Comparison of ENCODE assay signal across 1 cellular context in genomic region chr12:65930114-65930828, GRCh38.
TF ChIP-seq lines count a peak whose summit lies in the region.

No MANE protein-coding gene starts in this region.

TF ChIP-seq in HepG2, 621 proteins besides CTCF, POLR2A, EP300 and RAD21 (continued from another document and continues in another):
- TF ChIP-seq SNAPC4 (CRISPR knock-in tag; IDR thresholded peaks at IDR 0.05) (no peak), ATRX (CRISPR knock-in tag; IDR thresholded peaks at IDR 0.05; ENCODE audit: borderline replicate concordance) (no peak), SALL1 (CRISPR knock-in tag; IDR thresholded peaks at IDR 0.05) (peak; percentile 97), MED1 (CRISPR knock-in tag; IDR thresholded peaks at IDR 0.05) (peak; percentile 98), ZNF749 (CRISPR knock-in tag; IDR thresholded peaks at IDR 0.05; ENCODE audit: borderline replicate concordance) (no peak), GATA4 (IDR thresholded peaks at IDR 0.05; ENCODE audit: borderline replicate concordance, low read depth) (peak; percentile 89; the same call in 1 of the 2 replicates), ZNF878 (CRISPR knock-in tag; IDR thresholded peaks at IDR 0.05) (peak; percentile 84), SNRNP70 (IDR thresholded peaks at IDR 0.05; ENCODE audit: low read depth, low read length) (no peak), GATAD1 (CRISPR knock-in tag; IDR thresholded peaks at IDR 0.05) (peak; percentile 45; the same call in 1 of the 2 replicates), MTA3 (CRISPR knock-in tag; IDR thresholded peaks at IDR 0.05) (no peak), SMYD3 (CRISPR knock-in tag; IDR thresholded peaks at IDR 0.05) (0 out of 2 replicates have a peak, but pooled peaks have one; percentile 49), NR2C2 (CRISPR knock-in tag; IDR thresholded peaks at IDR 0.05; ENCODE audit: borderline replicate concordance) (peak; percentile 88), ETV5 (CRISPR knock-in tag; IDR thresholded peaks at IDR 0.05; ENCODE audit: borderline replicate concordance) (peak; percentile 93), ZSCAN5A (CRISPR knock-in tag; IDR thresholded peaks at IDR 0.05; ENCODE audit: borderline replicate concordance) (peak; percentile 72; the same call in 1 of the 2 replicates), PHF21A (CRISPR knock-in tag; IDR thresholded peaks at IDR 0.05) (peak; percentile 93), JUND (CRISPR knock-in tag; IDR thresholded peaks at IDR 0.05) (no peak), DPF2 (CRISPR knock-in tag; IDR thresholded peaks at IDR 0.05; ENCODE audit: borderline replicate concordance, low read depth) (peak; percentile 96), CREM (IDR thresholded peaks at IDR 0.05) (peak; percentile 94), CREM (CRISPR knock-in tag; IDR thresholded peaks at IDR 0.05) (no peak), THAP11 (CRISPR knock-in tag; IDR thresholded peaks at IDR 0.05) (peak; percentile 68), SNAI1 (CRISPR knock-in tag; IDR thresholded peaks at IDR 0.05; ENCODE audit: borderline replicate concordance) (no peak), ETV6 (CRISPR knock-in tag; conservative IDR thresholded peaks at IDR 0.05) (0 out of 2 replicates have a peak, but pooled peaks have one; percentile 45), ELF3 (CRISPR knock-in tag; IDR thresholded peaks at IDR 0.05) (peak; percentile 96), ZMYM2 (CRISPR knock-in tag; IDR thresholded peaks at IDR 0.05) (peak; percentile 85), TAF1 (CRISPR knock-in tag; IDR thresholded peaks at IDR 0.05) (no peak), JDP2 (CRISPR knock-in tag; IDR thresholded peaks at IDR 0.05; ENCODE audit: borderline replicate concordance) (no peak), KDM2A (CRISPR knock-in tag; IDR thresholded peaks at IDR 0.05; ENCODE audit: borderline replicate concordance, low read depth) (peak; percentile 46; the same call in 1 of the 2 replicates), THRA (CRISPR knock-in tag; IDR thresholded peaks at IDR 0.05; ENCODE audit: borderline replicate concordance) (peak; percentile 84; the same call in 1 of the 2 replicates), ATAD3A (CRISPR knock-in tag; IDR thresholded peaks at IDR 0.05) (no peak), HOXA5 (CRISPR knock-in tag; IDR thresholded peaks at IDR 0.05) (peak; percentile 97; the same call in 1 of the 2 replicates), MATR3 (CRISPR knock-in tag; IDR thresholded peaks at IDR 0.05) (no peak), MIER3 (CRISPR knock-in tag; IDR thresholded peaks at IDR 0.05; ENCODE audit: borderline replicate concordance) (peak; percentile 77; the same call in 1 of the 2 replicates), HNRNPLL (IDR thresholded peaks at IDR 0.05; ENCODE audit: low read depth, low read length, poor library complexity, severe bottlenecking) (no peak), GTF3A (CRISPR knock-in tag; conservative IDR thresholded peaks at IDR 0.05) (no peak), ZNF10 (CRISPR knock-in tag; IDR thresholded peaks at IDR 0.05; ENCODE audit: borderline replicate concordance, low read depth) (no peak), KDM3A (CRISPR knock-in tag; IDR thresholded peaks at IDR 0.05; ENCODE audit: low read depth) (peak; percentile 84), ARID5B (CRISPR knock-in tag; IDR thresholded peaks at IDR 0.05) (peak; percentile 99), ZNF547 (CRISPR knock-in tag; IDR thresholded peaks at IDR 0.05) (0 out of 2 replicates have a peak, but pooled peaks have one; percentile 16)
- TF ChIP-seq, protein P1, sequence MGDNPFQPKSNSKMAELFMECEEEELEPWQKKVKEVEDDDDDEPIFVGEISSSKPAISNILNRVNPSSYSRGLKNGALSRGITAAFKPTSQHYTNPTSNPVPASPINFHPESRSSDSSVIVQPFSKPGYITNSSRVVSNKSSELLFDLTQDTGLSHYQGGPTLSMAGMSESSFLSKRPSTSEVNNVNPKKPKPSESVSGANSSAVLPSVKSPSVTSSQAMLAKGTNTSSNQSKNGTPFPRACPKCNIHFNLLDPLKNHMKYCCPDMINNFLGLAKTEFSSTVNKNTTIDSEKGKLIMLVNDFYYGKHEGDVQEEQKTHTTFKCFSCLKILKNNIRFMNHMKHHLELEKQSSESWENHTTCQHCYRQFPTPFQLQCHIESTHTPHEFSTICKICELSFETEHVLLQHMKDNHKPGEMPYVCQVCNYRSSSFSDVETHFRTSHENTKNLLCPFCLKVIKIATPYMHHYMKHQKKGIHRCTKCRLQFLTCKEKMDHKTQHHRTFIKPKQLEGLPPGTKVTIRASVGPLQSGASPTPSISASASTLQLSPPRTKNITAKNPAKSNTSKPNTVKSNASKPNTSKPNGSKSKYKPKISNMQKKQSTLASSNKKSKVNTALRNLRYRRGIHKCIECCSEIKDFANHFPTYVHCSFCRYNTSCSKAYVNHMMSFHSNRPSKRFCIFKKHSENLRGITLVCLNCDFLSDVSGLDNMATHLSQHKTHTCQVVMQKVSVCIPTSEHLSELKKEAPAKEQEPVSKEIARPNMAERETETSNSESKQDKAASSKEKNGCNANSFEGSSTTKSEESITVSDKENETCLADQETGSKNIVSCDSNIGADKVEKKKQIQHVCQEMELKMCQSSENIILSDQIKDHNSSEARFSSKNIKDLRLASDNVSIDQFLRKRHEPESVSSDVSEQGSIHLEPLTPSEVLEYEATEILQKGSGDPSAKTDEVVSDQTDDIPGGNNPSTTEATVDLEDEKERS (CRISPR knock-in tag; IDR thresholded peaks at IDR 0.05) = no peak
- TF ChIP-seq, protein P2, sequence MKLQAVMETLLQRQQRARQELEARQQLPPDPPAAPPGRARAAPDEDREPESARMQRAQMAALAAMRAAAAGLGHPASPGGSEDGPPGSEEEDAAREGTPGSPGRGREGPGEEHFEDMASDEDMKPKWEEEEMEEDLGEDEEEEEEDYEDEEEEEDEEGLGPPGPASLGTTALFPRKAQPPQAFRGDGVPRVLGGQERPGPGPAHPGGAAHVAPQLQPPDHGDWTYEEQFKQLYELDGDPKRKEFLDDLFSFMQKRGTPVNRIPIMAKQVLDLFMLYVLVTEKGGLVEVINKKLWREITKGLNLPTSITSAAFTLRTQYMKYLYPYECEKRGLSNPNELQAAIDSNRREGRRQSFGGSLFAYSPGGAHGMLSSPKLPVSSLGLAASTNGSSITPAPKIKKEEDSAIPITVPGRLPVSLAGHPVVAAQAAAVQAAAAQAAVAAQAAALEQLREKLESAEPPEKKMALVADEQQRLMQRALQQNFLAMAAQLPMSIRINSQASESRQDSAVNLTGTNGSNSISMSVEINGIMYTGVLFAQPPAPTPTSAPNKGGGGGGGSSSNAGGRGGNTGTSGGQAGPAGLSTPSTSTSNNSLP (IDR thresholded peaks at IDR 0.05; ENCODE audit: low read depth, low read length) = peak; percentile 68; the same call in 1 of the 2 replicates
- TF ChIP-seq, protein P3, sequence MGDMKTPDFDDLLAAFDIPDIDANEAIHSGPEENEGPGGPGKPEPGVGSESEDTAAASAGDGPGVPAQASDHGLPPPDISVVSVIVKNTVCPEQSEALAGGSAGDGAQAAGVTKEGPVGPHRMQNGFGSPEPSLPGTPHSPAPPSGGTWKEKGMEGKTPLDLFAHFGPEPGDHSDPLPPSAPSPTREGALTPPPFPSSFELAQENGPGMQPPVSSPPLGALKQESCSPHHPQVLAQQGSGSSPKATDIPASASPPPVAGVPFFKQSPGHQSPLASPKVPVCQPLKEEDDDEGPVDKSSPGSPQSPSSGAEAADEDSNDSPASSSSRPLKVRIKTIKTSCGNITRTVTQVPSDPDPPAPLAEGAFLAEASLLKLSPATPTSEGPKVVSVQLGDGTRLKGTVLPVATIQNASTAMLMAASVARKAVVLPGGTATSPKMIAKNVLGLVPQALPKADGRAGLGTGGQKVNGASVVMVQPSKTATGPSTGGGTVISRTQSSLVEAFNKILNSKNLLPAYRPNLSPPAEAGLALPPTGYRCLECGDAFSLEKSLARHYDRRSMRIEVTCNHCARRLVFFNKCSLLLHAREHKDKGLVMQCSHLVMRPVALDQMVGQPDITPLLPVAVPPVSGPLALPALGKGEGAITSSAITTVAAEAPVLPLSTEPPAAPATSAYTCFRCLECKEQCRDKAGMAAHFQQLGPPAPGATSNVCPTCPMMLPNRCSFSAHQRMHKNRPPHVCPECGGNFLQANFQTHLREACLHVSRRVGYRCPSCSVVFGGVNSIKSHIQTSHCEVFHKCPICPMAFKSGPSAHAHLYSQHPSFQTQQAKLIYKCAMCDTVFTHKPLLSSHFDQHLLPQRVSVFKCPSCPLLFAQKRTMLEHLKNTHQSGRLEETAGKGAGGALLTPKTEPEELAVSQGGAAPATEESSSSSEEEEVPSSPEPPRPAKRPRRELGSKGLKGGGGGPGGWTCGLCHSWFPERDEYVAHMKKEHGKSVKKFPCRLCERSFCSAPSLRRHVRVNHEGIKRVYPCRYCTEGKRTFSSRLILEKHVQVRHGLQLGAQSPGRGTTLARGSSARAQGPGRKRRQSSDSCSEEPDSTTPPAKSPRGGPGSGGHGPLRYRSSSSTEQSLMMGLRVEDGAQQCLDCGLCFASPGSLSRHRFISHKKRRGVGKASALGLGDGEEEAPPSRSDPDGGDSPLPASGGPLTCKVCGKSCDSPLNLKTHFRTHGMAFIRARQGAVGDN (CRISPR knock-in tag; IDR thresholded peaks at IDR 0.05) = peak; percentile 41; the same call in 1 of the 2 replicates
- TF ChIP-seq, protein P4, sequence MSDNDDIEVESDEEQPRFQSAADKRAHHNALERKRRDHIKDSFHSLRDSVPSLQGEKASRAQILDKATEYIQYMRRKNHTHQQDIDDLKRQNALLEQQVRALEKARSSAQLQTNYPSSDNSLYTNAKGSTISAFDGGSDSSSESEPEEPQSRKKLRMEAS (IDR thresholded peaks at IDR 0.05) = peak; percentile 70
